Comparison of ENCODE assay signal across 12 cellular contexts in the genomic region with DNA sequence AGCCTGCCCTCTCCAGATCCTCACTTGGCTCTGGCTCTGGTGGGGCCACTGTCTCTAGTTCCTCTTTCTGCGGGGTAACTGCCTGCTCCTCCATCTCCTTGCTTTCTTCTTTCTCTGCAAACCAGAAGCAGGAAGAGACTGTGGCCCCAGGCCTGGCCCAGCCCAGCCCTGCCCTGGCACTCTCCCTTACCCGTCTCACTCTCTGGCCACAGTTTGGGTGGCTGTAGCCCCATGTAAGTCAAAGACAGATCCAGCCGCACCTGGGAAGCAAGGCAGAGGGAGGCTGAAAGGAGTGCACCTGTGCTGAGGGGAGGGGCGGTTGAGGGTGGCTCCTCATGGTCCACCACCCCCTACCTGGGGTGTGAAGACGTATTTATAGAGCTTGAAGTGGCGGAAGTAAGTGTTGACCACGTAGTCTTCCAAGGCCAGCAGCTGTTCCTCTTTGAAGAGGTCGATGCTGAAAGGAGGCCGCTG.
DNase-seq lines count a peak whose midpoint lies in the region; ATAC-seq lines count a peak whose summit lies in the region.
"Had no signal": no experiment of that assay in that cellular context is flagged by ENCODE, and none has a peak within 500 bp of the region (broad histone marks: within the 10 kb centered on the region; RNA-seq: fewer than 3 reads in every experiment).

No MANE protein-coding gene starts in this region.

- H3K27ac ChIP-seq in layer of hippocampus (ENCODE audit: low read depth, low read length) = peak overlapping the region; percentile 71

- no peaks in the 10 kb centered on the region for H3K27me3 Mint-ChIP-seq in activated T-cell treated with anti-CD3 and anti-CD28 coated beads, Interleukin-2, amount 50 U/mL, for 24 hours
- no peaks in the 10 kb centered on the region for H3K27me3 Mint-ChIP-seq in stimulated activated naive B cell treated with anti-CD40 and anti-IgM and Interleukin-4, amounts not matched to agents 10 μg/mL and 1 μg/mL and 100 μg/mL, for 72 hours
- H3K27me3 Mint-ChIP-seq: naive B cell had no signal

- H3K27ac Mint-ChIP-seq in activated T-cell treated with anti-CD3 and anti-CD28 coated beads, Interleukin-2, amount 50 U/mL, for 24 hours = no peak overlapping the region
- H3K27ac Mint-ChIP-seq in stimulated activated naive B cell treated with anti-CD40 and anti-IgM and Interleukin-4, amounts not matched to agents 10 μg/mL and 1 μg/mL and 100 μg/mL, for 72 hours = peak overlapping the region; percentile 32

- no peak overlapping the region for H3K4me3 Mint-ChIP-seq in activated T-cell treated with anti-CD3 and anti-CD28 coated beads, Interleukin-2, amount 50 U/mL, for 24 hours
- H3K4me3 Mint-ChIP-seq in stimulated activated naive B cell treated with anti-CD40 and anti-IgM and Interleukin-4, amounts not matched to agents 10 μg/mL and 1 μg/mL and 100 μg/mL, for 72 hours = no peak overlapping the region

- peaks cover 29% of the 10 kb centered on the region for H3K4me1 Mint-ChIP-seq in activated T-cell treated with anti-CD3 and anti-CD28 coated beads, Interleukin-2, amount 50 U/mL, for 24 hours (ENCODE audit: low read depth)
- peaks cover 27 to 38% of the 10 kb centered on the region in 2 donors for H3K4me1 Mint-ChIP-seq in stimulated activated naive B cell treated with anti-CD40 and anti-IgM and Interleukin-4, amounts not matched to agents 10 μg/mL and 1 μg/mL and 100 μg/mL, for 72 hours

- H3K27me3 ChIP-seq in layer of hippocampus (ENCODE audit: control insufficient read depth, insufficient read depth, low read length) = no peaks in the 10 kb centered on the region

- H3K9me3 Mint-ChIP-seq in activated T-cell treated with anti-CD3 and anti-CD28 coated beads, Interleukin-2, amount 50 U/mL, for 24 hours = no peaks in the 10 kb centered on the region
- H3K9me3 Mint-ChIP-seq in stimulated activated naive B cell treated with anti-CD40 and anti-IgM and Interleukin-4, amounts not matched to agents 10 μg/mL and 1 μg/mL and 100 μg/mL, for 72 hours = no peaks in the 10 kb centered on the region
- H3K9me3 Mint-ChIP-seq: naive B cell had no signal

- H3K36me3 Mint-ChIP-seq in activated T-cell treated with anti-CD3 and anti-CD28 coated beads, Interleukin-2, amount 50 U/mL, for 24 hours (ENCODE audit: low read depth) = peaks cover 84% of the 10 kb centered on the region
- peaks cover 15 to 51% of the 10 kb centered on the region in 2 donors for H3K36me3 Mint-ChIP-seq in stimulated activated naive B cell treated with anti-CD40 and anti-IgM and Interleukin-4, amounts not matched to agents 10 μg/mL and 1 μg/mL and 100 μg/mL, for 72 hours
- H3K36me3 Mint-ChIP-seq: naive B cell had no signal

- no peak for ATAC-seq in stimulated activated naive B cell treated with anti-CD40 and anti-IgM and Interleukin-4, amounts not matched to agents 10 μg/mL and 1 μg/mL and 100 μg/mL, for 72 hours (replicated peaks)
- ATAC-seq in GM18520 (IDR thresholded peaks at IDR 0.05; ENCODE audit: unreplicated experiment) (no peak), HG02571 (IDR thresholded peaks at IDR 0.05; ENCODE audit: unreplicated experiment) (no peak)

- peak; percentile 7 for DNase-seq in activated T-cell treated with anti-CD3 and anti-CD28 coated beads, Interleukin-2, amount 50 U/mL, for 1 hour
- DNase-seq in activated T-cell treated with anti-CD3 and anti-CD28 coated beads, Interleukin-2, amount 50 U/mL, for 24 hours = no peak
- peak; percentile 84 for DNase-seq in SKM-1 (lab: John Stamatoyannopoulos, UW; ENCODE audit: unreplicated experiment)
- DNase-seq in stimulated activated naive B cell treated with anti-CD40 and anti-IgM and Interleukin-4, amounts not matched to agents 10 μg/mL and 1 μg/mL and 100 μg/mL, for 72 hours = no peak
- no peak for DNase-seq in activated naive CD4-positive, alpha-beta T cell treated with anti-CD3 and anti-CD28 coated beads, Interleukin-2, amount 50 U/mL, for 16 hours
- DNase-seq: amniotic stem cell, DMS79, naive B cell, NCI-H2081 had no signal

Comparison
In these comparisons a context has a peak if more than half of its experiments do, and no peak if none do; other contexts are left out.
1. DNase-seq: peak in activated T-cell treated with anti-CD3 and anti-CD28 coated beads, Interleukin-2, amount 50 U/mL, for 1 hour (single experiment) and SKM-1 (single experiment); none in activated T-cell treated with anti-CD3 and anti-CD28 coated beads, Interleukin-2, amount 50 U/mL, for 24 hours (single experiment), stimulated activated naive B cell treated with anti-CD40 and anti-IgM and Interleukin-4, amounts not matched to agents 10 μg/mL and 1 μg/mL and 100 μg/mL, for 72 hours (single experiment) and activated naive CD4-positive, alpha-beta T cell treated with anti-CD3 and anti-CD28 coated beads, Interleukin-2, amount 50 U/mL, for 16 hours (single experiment).